In the genomic region with DNA sequence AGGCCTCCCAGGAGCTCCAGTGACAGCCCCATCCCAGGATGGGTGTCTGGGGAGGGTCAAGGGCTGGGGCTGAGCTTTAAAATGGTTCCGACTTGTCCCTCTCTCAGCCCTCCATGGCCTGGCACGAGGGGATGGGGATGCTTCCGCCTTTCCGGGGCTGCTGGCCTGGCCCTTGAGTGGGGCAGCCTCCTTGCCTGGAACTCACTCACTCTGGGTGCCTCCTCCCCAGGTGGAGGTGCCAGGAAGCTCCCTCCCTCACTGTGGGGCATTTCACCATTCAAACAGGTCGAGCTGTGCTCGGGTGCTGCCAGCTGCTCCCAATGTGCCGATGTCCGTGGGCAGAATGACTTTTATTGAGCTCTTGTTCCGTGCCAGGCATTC, we compare ENCODE assay signal across 19 cellular contexts. TPM values are rescaled to one million over a fixed set of nuclear protein-coding genes. Genes with fewer than 3 reads are reported as not detected.
DNase-seq lines count a peak whose midpoint lies in the region; ATAC-seq and TF ChIP-seq lines count a peak whose summit lies in the region.
"Had no signal": no experiment of that assay in that cellular context is flagged by ENCODE, and none has a peak within 500 bp of the region (broad histone marks: within the 10 kb centered on the region; RNA-seq: fewer than 3 reads in every experiment).

No MANE protein-coding gene starts in this region.

- DNase-seq in NCI-H2029 treated with DMSO at 0.1 percent for 48 hours (lab: John Stamatoyannopoulos, UW) (peak; percentile 24), NCI-H2029 (lab: John Stamatoyannopoulos, UW) (no peak), RWPE1 (ENCODE audit: low spot score) (no peak), left colon (no peak), upper lobe of right lung (peak; percentile 62), kidney glomerular epithelial cell (lab: John Stamatoyannopoulos, UW) (no peak), nucleus accumbens (lab: John Stamatoyannopoulos, UW) (no peak), superior temporal gyrus (ENCODE audit: extremely low spot score) (no peak)
- DNase-seq: CD8-positive, alpha-beta T cell; DND-41; KBM-7; MV-4-11; NCI-H146; NCI-H2107; NCI-H748 treated with DMSO at 0.1 percent for 48 hours; PC-9 had no signal

- POLR2A ChIA-PET in RWPE1 (lab: Yijun Ruan, JAX; ENCODE audit: low non-redundant PET): no interaction called here

- intact Hi-C loops in left colon (cut with DNase I, micrococcal nuclease): no loop called here
- intact Hi-C loops in upper lobe of right lung (cut with DNase I): no loop called here

- peak; percentile 13 for ATAC-seq in left colon
- ATAC-seq in upper lobe of right lung: no peak
- ATAC-seq: CD8-positive, alpha-beta T cell had no signal

- TF ChIP-seq CTCF in RWPE1 (conservative IDR thresholded peaks at IDR 0.05; ENCODE audit: low read depth) (no peak), upper lobe of right lung (IDR thresholded peaks at IDR 0.05) (no peak)

- peaks cover 21% of the 10 kb centered on the region for H3K36me3 ChIP-seq in upper lobe of right lung

- H3K9me3 ChIP-seq in upper lobe of right lung: no peaks in the 10 kb centered on the region
- H3K9me3 ChIP-seq: BLaER1, SK-N-SH had no signal

- H3K4me1 ChIP-seq in upper lobe of right lung: peaks cover 13% of the 10 kb centered on the region

- CTCF ChIA-PET in RWPE1 (lab: Yijun Ruan, JAX): interaction anchor here (0.7 to 1.5 kb wide), 2 partner anchors 10 to 67 kb away, joined by 3 to 4 read pairs; no protein-coding TSS in a partner anchor

- no peak overlapping the region for H3K4me3 ChIP-seq in upper lobe of right lung
- H3K4me3 ChIP-seq: BLaER1, GM23248, PC-9 had no signal

- no peaks in the 10 kb centered on the region for H3K27me3 ChIP-seq in upper lobe of right lung
- H3K27me3 ChIP-seq: BLaER1 had no signal

- H3K27ac ChIP-seq in RWPE1 (peak overlapping the region; percentile 60), upper lobe of right lung (no peak overlapping the region)
- H3K27ac ChIP-seq: BLaER1 had no signal

RNA-seq across cellular contexts. Expression of gene PCSK9, which starts 24.2 kb away (rescaled TPM):
- total RNA-seq in left colon (10 to 100 TPM; 12.6 to 37.0 TPM), upper lobe of right lung (23.5 TPM)
- total RNA-seq: CD8-positive, alpha-beta T cell had no signal

Comparison
In these comparisons a context has a peak if more than half of its experiments do, and no peak if none do; other contexts are left out.
1. DNase-seq: peak in NCI-H2029 treated with DMSO at 0.1 percent for 48 hours (single experiment) and upper lobe of right lung (single experiment); none in NCI-H2029 (single experiment), RWPE1 (single experiment), left colon (0 of 2), kidney glomerular epithelial cell (single experiment), nucleus accumbens (0 of 56) and superior temporal gyrus (single experiment).